ENCODE assay signal across 7 cellular contexts in genomic region chr5:115543365-115543700, GRCh38. TPM values are rescaled to one million over a fixed set of nuclear protein-coding genes. Genes with fewer than 3 reads are reported as not detected.
DNase-seq lines count a peak whose midpoint lies in the region; ATAC-seq and TF ChIP-seq lines count a peak whose summit lies in the region.

No MANE protein-coding gene starts in this region.

- H3K9me3 Mint-ChIP-seq in activated CD4-positive, alpha-beta memory T cell treated with anti-CD3 and anti-CD28 coated beads for 36 hours = peaks cover 8% of the 10 kb centered on the region
- H3K9me3 Mint-ChIP-seq in stimulated activated effector memory CD8-positive, alpha-beta T cell treated with anti-CD3 and anti-CD28 coated beads, Interleukin-12 subunit alpha, Interleukin-12 subunit beta, amount 100 ng/mL, for 72 hours = no peaks in the 10 kb centered on the region

- CTCF ChIA-PET in activated CD4-positive, alpha-beta memory T cell treated with anti-CD3 and anti-CD28 coated beads for 36 hours (lab: Charles Lee) = interaction anchor here (0.7 to 1.6 kb wide), 5 partner anchors 15 to 300 kb away, joined by 3 to 5 read pairs (median 3); no protein-coding TSS in a partner anchor

- DNase-seq in activated CD4-positive, alpha-beta memory T cell treated with anti-CD3 and anti-CD28 coated beads for 36 hours = no peak
- no peak for DNase-seq in stimulated activated effector memory CD8-positive, alpha-beta T cell treated with anti-CD3 and anti-CD28 coated beads, Interleukin-12 subunit alpha, Interleukin-12 subunit beta, amount 100 ng/mL, for 72 hours (ENCODE audit: low spot score in 2 of 2)
- no peak for DNase-seq in NCI-H345 (lab: John Stamatoyannopoulos, UW)

- peaks cover 40% of the 10 kb centered on the region for H3K4me1 ChIP-seq in HUES48 (ENCODE audit: control insufficient read depth, insufficient read depth, low read length)

- intact Hi-C loops in activated CD4-positive, alpha-beta memory T cell treated with anti-CD3 and anti-CD28 coated beads for 36 hours (cut with micrococcal nuclease) = loop anchor here (2.0 to 5.0 kb wide), 4 partner anchors 23 to 544 kb away; partner anchors contain the start of gene COMMD10

- ATAC-seq in stimulated activated effector memory CD8-positive, alpha-beta T cell treated with anti-CD3 and anti-CD28 coated beads, Interleukin-12 subunit alpha, Interleukin-12 subunit beta, amount 100 ng/mL, for 72 hours = no peak
- no peak for ATAC-seq in GM21528 (IDR thresholded peaks at IDR 0.05; ENCODE audit: low FRiP score, unreplicated experiment)
- ATAC-seq in GM18505 (IDR thresholded peaks at IDR 0.05; ENCODE audit: unreplicated experiment) = no peak

- no peak for TF ChIP-seq POLR2A in GM18505 (IDR thresholded peaks at IDR 0.05; ENCODE audit: borderline replicate concordance, extremely low read depth, insufficient read depth, insufficient read length)

- H3K36me3 ChIP-seq in HUES48 (ENCODE audit: control insufficient read depth, insufficient read depth, low read length) = peaks cover 48% of the 10 kb centered on the region

- H3K4me3 Mint-ChIP-seq in activated CD4-positive, alpha-beta memory T cell treated with anti-CD3 and anti-CD28 coated beads for 36 hours = peak overlapping the region; percentile 96
- peak overlapping the region; percentile 96 for H3K4me3 Mint-ChIP-seq in stimulated activated effector memory CD8-positive, alpha-beta T cell treated with anti-CD3 and anti-CD28 coated beads, Interleukin-12 subunit alpha, Interleukin-12 subunit beta, amount 100 ng/mL, for 72 hours

- H3K4me1 Mint-ChIP-seq in activated CD4-positive, alpha-beta memory T cell treated with anti-CD3 and anti-CD28 coated beads for 36 hours (ENCODE audit: low read depth) = peaks cover 51% of the 10 kb centered on the region
- peaks cover 30% of the 10 kb centered on the region for H3K4me1 Mint-ChIP-seq in stimulated activated effector memory CD8-positive, alpha-beta T cell treated with anti-CD3 and anti-CD28 coated beads, Interleukin-12 subunit alpha, Interleukin-12 subunit beta, amount 100 ng/mL, for 72 hours

- peaks cover 19% of the 10 kb centered on the region for H3K9me3 ChIP-seq in HUES48 (ENCODE audit: control insufficient read depth, insufficient read depth, low read length)

- H3K4me3 ChIP-seq in HUES48 (ENCODE audit: low read depth, low read length) (peak overlapping the region; percentile 95), iPS-11a (ENCODE audit: low read depth, low read length) (peak overlapping the region; percentile 76)

- peak overlapping the region; percentile 98 for H3K27ac Mint-ChIP-seq in activated CD4-positive, alpha-beta memory T cell treated with anti-CD3 and anti-CD28 coated beads for 36 hours
- peak overlapping the region; percentile 97 for H3K27ac Mint-ChIP-seq in stimulated activated effector memory CD8-positive, alpha-beta T cell treated with anti-CD3 and anti-CD28 coated beads, Interleukin-12 subunit alpha, Interleukin-12 subunit beta, amount 100 ng/mL, for 72 hours

- peaks cover 66% of the 10 kb centered on the region for H3K36me3 Mint-ChIP-seq in activated CD4-positive, alpha-beta memory T cell treated with anti-CD3 and anti-CD28 coated beads for 36 hours
- H3K36me3 Mint-ChIP-seq in stimulated activated effector memory CD8-positive, alpha-beta T cell treated with anti-CD3 and anti-CD28 coated beads, Interleukin-12 subunit alpha, Interleukin-12 subunit beta, amount 100 ng/mL, for 72 hours = peaks cover 66% of the 10 kb centered on the region

- peak overlapping the region; percentile 96 for H3K9ac ChIP-seq in HUES48 (ENCODE audit: low read depth, low read length)

- POLR2A ChIA-PET in activated CD4-positive, alpha-beta memory T cell treated with anti-CD3 and anti-CD28 coated beads for 36 hours (lab: Charles Lee) = interaction anchor here (0.6 to 3.1 kb wide), 10 partner anchors 9 to 299 kb away, joined by 3 to 18 read pairs (median 6); partner anchors contain the start of genes AP3S1, ATG12, CCDC112 and TMED7

- H3K27ac ChIP-seq in HUES48 (ENCODE audit: low read depth, low read length) = no peak overlapping the region

- H3K27me3 ChIP-seq in HUES48 (ENCODE audit: control insufficient read depth, insufficient read depth, low read length) = no peaks in the 10 kb centered on the region

- no peaks in the 10 kb centered on the region for H3K27me3 Mint-ChIP-seq in activated CD4-positive, alpha-beta memory T cell treated with anti-CD3 and anti-CD28 coated beads for 36 hours

RNA-seq across cellular contexts. Expression of gene FEM1C, which starts 1.2 kb away (rescaled TPM):
- 10 to 100 TPM; 12.2 to 12.5 TPM for total RNA-seq in activated CD4-positive, alpha-beta memory T cell treated with anti-CD3 and anti-CD28 coated beads for 36 hours

RNA-seq across cellular contexts. Expression of gene TICAM2, which starts 58.9 kb away (rescaled TPM):
- total RNA-seq in activated CD4-positive, alpha-beta memory T cell treated with anti-CD3 and anti-CD28 coated beads for 36 hours = 1 to 10 TPM in 1 of 2 experiments, under 1 TPM in 1; 0.40 to 2.0 TPM
